8 cellular contexts compared by ENCODE assay signal in genomic region chr2:133674433-133675331, GRCh38.
DNase-seq lines count a peak whose midpoint lies in the region; ATAC-seq and TF ChIP-seq lines count a peak whose summit lies in the region.

No MANE protein-coding gene starts in this region.

- H3K27ac ChIP-seq in caudate nucleus (ENCODE audit: low read depth, low read length): peak overlapping the region; percentile 92
- H3K27ac ChIP-seq in layer of hippocampus (ENCODE audit: low read depth, low read length): peak overlapping the region; percentile 76
- H3K27ac ChIP-seq in subcutaneous abdominal adipose tissue (ENCODE audit: low read depth, low read length): peak overlapping the region; percentile 13

- no peak for ATAC-seq in GM21526 (IDR thresholded peaks at IDR 0.05; ENCODE audit: low FRiP score, unreplicated experiment)

- H3K27me3 ChIP-seq in layer of hippocampus (ENCODE audit: control insufficient read depth, insufficient read depth, low read length): no peaks in the 10 kb centered on the region
- H3K27me3 ChIP-seq in subcutaneous abdominal adipose tissue (ENCODE audit: control insufficient read depth in 5 of 5, insufficient read depth in 4 of 5, low read length in 5 of 5): no peaks in the 10 kb centered on the region

- peak overlapping the region in 2 of 5 donors; percentile 38 to 39 for H3K9ac ChIP-seq in subcutaneous abdominal adipose tissue (ENCODE audit: low read length in 5 of 5)

- peak overlapping the region; percentile 58 for H3K4me3 ChIP-seq in AG10803 (ENCODE audit: low read length)
- peak overlapping the region; percentile 20 to 67 (median 49) for H3K4me3 ChIP-seq in subcutaneous abdominal adipose tissue (ENCODE audit: low read depth in 1 of 5, low read length in 5 of 5)

- peak; percentile 95 for DNase-seq in AG10803 (ENCODE audit: low read depth)
- peak; percentile 81 for DNase-seq in NCI-H2029 (lab: John Stamatoyannopoulos, UW)
- peak in 56 of 61 donors; percentile 2 to 90 (median 63) for DNase-seq in caudate nucleus (lab: John Stamatoyannopoulos, UW)
- no peak for DNase-seq in GM10266 (ENCODE audit: extremely low spot score)
- no peak for DNase-seq in UCSD-AML1 (lab: John Stamatoyannopoulos, UW; ENCODE audit: unreplicated experiment)

- TF ChIP-seq CTCF in AG10803 (conservative IDR thresholded peaks at IDR 0.05; ENCODE audit: low read length) (no peak), GM10266 (IDR thresholded peaks at IDR 0.05; ENCODE audit: control insufficient read depth, insufficient read depth, low read depth, missing control alignments) (no peak)

- H3K36me3 ChIP-seq in subcutaneous abdominal adipose tissue (ENCODE audit: control insufficient read depth in 5 of 5, insufficient read depth in 5 of 5, low read length in 5 of 5): no peaks in the 10 kb centered on the region

- H3K9me3 ChIP-seq in subcutaneous abdominal adipose tissue (ENCODE audit: control insufficient read depth in 5 of 5, low read length in 5 of 5): peaks cover 0 to 5% (median 0%) of the 10 kb centered on the region in 5 donors

- peaks cover 0 to 24% (median 14%) of the 10 kb centered on the region in 5 donors for H3K4me1 ChIP-seq in subcutaneous abdominal adipose tissue (ENCODE audit: control insufficient read depth in 5 of 5, insufficient read depth in 5 of 5, low read length in 5 of 5)

Comparison
In these comparisons a context has a peak if more than half of its experiments do, and no peak if none do; other contexts are left out.
1. DNase-seq: peak in AG10803 (single experiment), NCI-H2029 (single experiment) and caudate nucleus (56 of 61); none in GM10266 (single experiment) and UCSD-AML1 (single experiment).
2. H3K27ac ChIP-seq: peak in every context shown above with its lines; median percentile 92 in caudate nucleus; 76 in layer of hippocampus; 13 in subcutaneous abdominal adipose tissue.